In the genomic region with DNA sequence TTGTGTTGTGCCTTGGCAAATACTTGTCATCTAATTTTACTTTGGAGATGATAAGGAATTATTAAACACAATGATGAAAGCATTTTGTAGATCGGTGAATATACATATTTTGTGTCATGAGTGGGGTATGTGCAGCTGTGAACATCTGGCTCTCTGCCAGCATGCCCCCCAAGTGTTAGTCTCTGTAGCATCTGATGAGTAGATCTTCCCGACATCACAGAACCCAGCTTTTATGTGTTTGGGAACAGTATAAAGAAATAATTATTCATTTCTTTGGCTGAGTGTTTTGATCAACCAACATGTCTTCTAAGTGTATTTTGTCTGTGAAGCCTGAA, we compare ENCODE assay signal across 20 cellular contexts. TPM values are rescaled to one million over a fixed set of nuclear protein-coding genes. Genes with fewer than 3 reads are reported as not detected.
DNase-seq lines count a peak whose midpoint lies in the region; ATAC-seq, FAIRE-seq and TF ChIP-seq lines count a peak whose summit lies in the region.
"Had no signal": no experiment of that assay in that cellular context is flagged by ENCODE, and none has a peak within 500 bp of the region (broad histone marks: within the 10 kb centered on the region; RNA-seq: fewer than 3 reads in every experiment).

No MANE protein-coding gene starts in this region.

- no peaks in the 10 kb centered on the region for H3K27me3 ChIP-seq in HepG2 (ENCODE audit: control insufficient read depth in 1 of 2, insufficient read depth in 2 of 2, low read length in 2 of 2)
- no peaks in the 10 kb centered on the region for H3K27me3 ChIP-seq in right lobe of liver
- H3K27me3 ChIP-seq in RWPE2 (ENCODE audit: insufficient read depth, poor library complexity, severe bottlenecking): no peaks in the 10 kb centered on the region
- H3K27me3 ChIP-seq: gastrocnemius medialis, spleen, tibial artery had no signal

- H3K79me2 ChIP-seq in HepG2 (ENCODE audit: insufficient read depth, low read length): peaks cover 4% of the 10 kb centered on the region

- H3K9me3 ChIP-seq in HepG2 (ENCODE audit: low read length) (no peaks in the 10 kb centered on the region), right lobe of liver (no peaks in the 10 kb centered on the region), RWPE2 (ENCODE audit: severe bottlenecking) (no peaks in the 10 kb centered on the region), kidney (ENCODE audit: control insufficient read depth in 1 of 2, low read length in 2 of 2) (no peaks in the 10 kb centered on the region)
- H3K9me3 ChIP-seq: gastrocnemius medialis, spleen, tibial artery had no signal

- H4K20me1 ChIP-seq in HepG2 (ENCODE audit: insufficient read depth, low read length): no peaks in the 10 kb centered on the region

- TF ChIP-seq POLR2A in HepG2 (IDR thresholded peaks at IDR 0.05; ENCODE audit: insufficient read depth in 1 of 2, low read depth in 2 of 2, low read length in 2 of 2): no peak
- no peak for TF ChIP-seq POLR2A in right lobe of liver (IDR thresholded peaks at IDR 0.05)

- CTCF ChIA-PET in HepG2 (lab: Yijun Ruan, JAX; ENCODE audit: low intra/inter-chr PET ratio, low total read pairs): interaction anchor here (1.7 kb wide), 1 partner anchor 40 kb away, joined by 10 read pairs; no protein-coding TSS in a partner anchor

- peak overlapping the region; percentile 75 for H3K4me2 ChIP-seq in HepG2 (ENCODE audit: low read depth, low read length)
- H3K4me2 ChIP-seq: GM23338 had no signal

- intact Hi-C loops in HepG2 (cut with micrococcal nuclease; ENCODE audit: unreplicated experiment) (loop anchor here (1.0 to 2.0 kb wide), 3 partner anchors 14 to 39 kb away; a partner anchor contains a TSS), right lobe of liver (cut with DNase I) (no loop called here), kidney (cut with DNase I) (no loop called here)

- no peak for TF ChIP-seq CTCF in HepG2 (CRISPR knock-in tag; IDR thresholded peaks at IDR 0.05)
- peak in 2 of 4 donors; percentile 27 to 36 for TF ChIP-seq CTCF in right lobe of liver (IDR thresholded peaks at IDR 0.05)
- peak; percentile 30 for TF ChIP-seq CTCF in RWPE2 (IDR thresholded peaks at IDR 0.05; ENCODE audit: poor library complexity, severe bottlenecking)
- no peak for TF ChIP-seq CTCF in kidney (IDR thresholded peaks at IDR 0.05; ENCODE audit: borderline replicate concordance, extremely low read depth, insufficient read depth)

- BruUV-seq in HepG2 (replicated peaks; lab: Mats Ljungman, UMichigan): no TSS peak

- H3K4me3 ChIP-seq in HepG2 (replicated peaks in 1 of 3; ENCODE audit: insufficient read depth in 1 of 3, low read depth in 2 of 3, low read length in 3 of 3) (peak overlapping the region; percentile 23 to 55 (median 30); a peak in 4 of 6 replicates), right lobe of liver (no peak overlapping the region), RWPE2 (ENCODE audit: severe bottlenecking) (no peak overlapping the region), kidney (ENCODE audit: low read length in 2 of 2) (no peak overlapping the region)
- H3K4me3 ChIP-seq: gastrocnemius medialis, GM23338, SK-N-MC, spleen, tibial artery had no signal

- H3K27ac ChIP-seq in HepG2 (ENCODE audit: extremely low read length, insufficient read depth, low read length) (peak overlapping the region; percentile 82), right lobe of liver (no peak overlapping the region), RWPE2 (ENCODE audit: poor library complexity, severe bottlenecking) (no peak overlapping the region), kidney (ENCODE audit: low read depth in 2 of 2, low read length in 2 of 2) (no peak overlapping the region)
- H3K27ac ChIP-seq: gastrocnemius medialis, SK-N-MC, spleen, tibial artery had no signal

- 21% methylated on average over 2 of the region's 2 CpGs for WGBS in HepG2 (ENCODE audit: low lambda C conversion rate)
- 72% methylated on average over 2 of the region's 2 CpGs for WGBS in right lobe of liver (ENCODE audit: insufficient coverage, low coverage, low lambda C conversion rate, missing lambda C conversion rate)

- H3K9ac ChIP-seq in HepG2 (ENCODE audit: insufficient read depth, low read depth, low read length) (peak overlapping the region; percentile 64), kidney (ENCODE audit: low read length in 2 of 2) (no peak overlapping the region)

- DNase-seq in HepG2 (ENCODE audit: low spot score): no peak
- no peak for DNase-seq in right lobe of liver
- no peak for DNase-seq in RWPE2 (ENCODE audit: low spot score)
- peak; percentile 48 for DNase-seq in kidney
- no peak for DNase-seq in stimulated activated naive CD4-positive, alpha-beta T cell (lab: John Stamatoyannopoulos, UW)
- no peak for DNase-seq in NCI-H2196 (lab: John Stamatoyannopoulos, UW; ENCODE audit: unreplicated experiment)
- DNase-seq: activated CD4-positive, alpha-beta T cell treated with anti-CD3 and anti-CD28 coated beads for 4 hours; DMS153; gastrocnemius medialis; NCI-H1092; NCI-H1694; right cardiac atrium; spleen; stimulated activated CD4-positive, alpha-beta T cell treated with anti-CD3 and anti-CD28 coated beads, Interleukin-2, amount 100 ng/mL, for 48 hours had no signal

- H3K4me1 ChIP-seq in HepG2 (ENCODE audit: insufficient read depth, low read length): peaks cover 55% of the 10 kb centered on the region
- peaks cover 0 to 5% (median 2%) of the 10 kb centered on the region in 4 donors for H3K4me1 ChIP-seq in right lobe of liver
- H3K4me1 ChIP-seq in RWPE2 (ENCODE audit: insufficient read depth, poor library complexity, severe bottlenecking): peaks cover 3% of the 10 kb centered on the region
- H3K4me1 ChIP-seq in kidney (ENCODE audit: control insufficient read depth in 1 of 2, insufficient read depth in 1 of 2, low read depth in 1 of 2, low read length in 2 of 2): peaks cover 2 to 8% of the 10 kb centered on the region in 2 donors

- FAIRE-seq in HepG2 (lab: Jason Lieb, UNC): no peak
- FAIRE-seq in kidney (lab: Jason Lieb, UNC): no peak
- FAIRE-seq: colon had no signal

- ATAC-seq in HepG2: no peak
- ATAC-seq in right lobe of liver: no peak
- ATAC-seq in RWPE2 (ENCODE audit: low read depth): no peak
- no peak for ATAC-seq in GM18511 (IDR thresholded peaks at IDR 0.05; ENCODE audit: unreplicated experiment)
- no peak for ATAC-seq in GM19463 (IDR thresholded peaks at IDR 0.05; ENCODE audit: unreplicated experiment)
- ATAC-seq: gastrocnemius medialis, GM23338, right cardiac atrium had no signal

- POLR2A ChIA-PET in HepG2 (lab: Yijun Ruan, JAX): interaction anchor here (0.7 to 6.3 kb wide), 14 partner anchors 9 to 197 kb away, joined by 3 to 130 read pairs (median 5); a partner anchor contains a TSS

- TF ChIP-seq EP300 in HepG2 (IDR thresholded peaks at IDR 0.05; ENCODE audit: low read depth in 2 of 2, low read length in 2 of 2) (no peak), HepG2 (CRISPR knock-in tag; IDR thresholded peaks at IDR 0.05; ENCODE audit: borderline replicate concordance) (no peak)

- in situ Hi-C loops in HepG2 (cut with HindIII; ENCODE audit: extremely low pct_ligation_motif_present, low pct_unique_long_range_greater_than_20kb): no loop called here

- no peak; the same call in 1 of the 2 replicates for TF ChIP-seq RAD21 in HepG2 (CRISPR knock-in tag; IDR thresholded peaks at IDR 0.05)

- H3K36me3 ChIP-seq in HepG2 (replicated peaks in 1 of 2; ENCODE audit: control insufficient read depth in 1 of 2, insufficient read depth in 2 of 2, low read length in 2 of 2) (no peaks in the 10 kb centered on the region), right lobe of liver (no peaks in the 10 kb centered on the region), RWPE2 (ENCODE audit: low read depth) (no peaks in the 10 kb centered on the region), kidney (ENCODE audit: control insufficient read depth in 1 of 2, insufficient read depth in 2 of 2, low read length in 2 of 2) (no peaks in the 10 kb centered on the region)
- H3K36me3 ChIP-seq: gastrocnemius medialis, spleen, tibial artery had no signal

- H2AFZ ChIP-seq in HepG2 (ENCODE audit: low read length): no peak overlapping the region
- H2AFZ ChIP-seq: GM23338 had no signal

RNA-seq across cellular contexts. Expression of a gene that starts 4.5 kb away (rescaled TPM):
- total RNA-seq in HepG2 (2016; rRNA removed; fragmentation: Illumina TruSeq; extraction: Trizol) (67.0 and 71.7 TPM in 2 replicates), right lobe of liver (10 to 100 TPM in 3 of 6 experiments, 1 to 10 TPM in 3; 8.0 to 19.2 (median 10.0) TPM), kidney (21.9 TPM)
- total RNA-seq in HepG2 (2016; cell fraction: cytosol; rRNA removed; fragmentation: Illumina TruSeq; extraction: Trizol; ENCODE audit: low read depth): 112 and 131 TPM in 2 replicates
- 54.5 and 70.6 TPM in 2 replicates for total RNA-seq in HepG2 (2016; cell fraction: insoluble cytoplasmic fraction; rRNA removed; fragmentation: Illumina TruSeq; extraction: Trizol)
- total RNA-seq in HepG2 (2016; cell fraction: membrane; rRNA removed; fragmentation: Illumina TruSeq; extraction: Trizol): 130 and 149 TPM in 2 replicates
- total RNA-seq in HepG2 (2016; cell fraction: nucleus; rRNA removed; fragmentation: Illumina TruSeq; extraction: Trizol): 21.2 and 22.7 TPM in 2 replicates
- polyA plus RNA-seq in HepG2 (2011; rRNA removed) (83.0 and 83.1 TPM in 2 replicates), kidney (ENCODE audit: insufficient read depth, low read depth, low replicate concordance) (26.4 TPM)
- polyA plus RNA-seq in HepG2 (2011; cell fraction: cytosol; rRNA removed): 57.2 and 76.8 TPM in 2 replicates
- polyA plus RNA-seq in HepG2 (2011; cell fraction: nucleus; rRNA removed): 32.2 and 32.4 TPM in 2 replicates
- 26.8 and 39.9 TPM in 2 replicates for polyA plus RNA-seq in HepG2 (2012)
- 182 and 242 TPM in 2 replicates for polyA plus RNA-seq in HepG2 (2016; cell fraction: cytosol; fragmentation: Illumina TruSeq; extraction: Trizol; ENCODE audit: low read depth)
- polyA plus RNA-seq in HepG2 (2016; cell fraction: insoluble cytoplasmic fraction; fragmentation: Illumina TruSeq; extraction: Trizol; ENCODE audit: low read depth): 74.3 and 84.9 TPM in 2 replicates
- 169 and 203 TPM in 2 replicates for polyA plus RNA-seq in HepG2 (2016; cell fraction: membrane; fragmentation: Illumina TruSeq; extraction: Trizol; ENCODE audit: low read depth)
- polyA plus RNA-seq in HepG2 (2016; cell fraction: nucleus; fragmentation: Illumina TruSeq; extraction: Trizol; ENCODE audit: insufficient read depth, low read depth): 49.9 and 56.8 TPM in 2 replicates
- polyA minus RNA-seq in HepG2 (2011; rRNA and poly(A)+ RNA removed; ENCODE audit: low replicate concordance): 5.8 and 84.0 TPM in 2 replicates
- 49.7 and 52.8 TPM in 2 replicates for polyA minus RNA-seq in HepG2 (2011; cell fraction: cytosol; rRNA and poly(A)+ RNA removed)
- polyA minus RNA-seq in HepG2 (2011; cell fraction: nucleus; rRNA and poly(A)+ RNA removed): 11.7 and 12.0 TPM in 2 replicates

RNA-seq across cellular contexts. Expression of a gene that starts 28.6 kb away (rescaled TPM):
- 71.8 and 119 TPM in 2 replicates for total RNA-seq in HepG2 (2016; rRNA removed; fragmentation: Illumina TruSeq; extraction: Trizol)
- total RNA-seq in HepG2 (2016; cell fraction: cytosol; rRNA removed; fragmentation: Illumina TruSeq; extraction: Trizol; ENCODE audit: low read depth): 53.5 and 59.6 TPM in 2 replicates
- 69.8 and 119 TPM in 2 replicates for total RNA-seq in HepG2 (2016; cell fraction: insoluble cytoplasmic fraction; rRNA removed; fragmentation: Illumina TruSeq; extraction: Trizol)
- 70.4 and 80.8 TPM in 2 replicates for total RNA-seq in HepG2 (2016; cell fraction: membrane; rRNA removed; fragmentation: Illumina TruSeq; extraction: Trizol)
- 28.4 and 29.3 TPM in 2 replicates for total RNA-seq in HepG2 (2016; cell fraction: nucleus; rRNA removed; fragmentation: Illumina TruSeq; extraction: Trizol)
- 17.2 and 25.2 TPM in 2 replicates for polyA plus RNA-seq in HepG2 (2011; rRNA removed)
- 9.2 and 15.1 TPM in 2 replicates for polyA plus RNA-seq in HepG2 (2011; cell fraction: cytosol; rRNA removed)
- 4.6 and 6.2 TPM in 2 replicates for polyA plus RNA-seq in HepG2 (2011; cell fraction: nucleus; rRNA removed)
- 33.4 and 46.4 TPM in 2 replicates for polyA plus RNA-seq in HepG2 (2012)
- polyA plus RNA-seq in HepG2 (2016; cell fraction: cytosol; fragmentation: Illumina TruSeq; extraction: Trizol; ENCODE audit: low read depth): 40.3 and 68.0 TPM in 2 replicates
- 101 and 109 TPM in 2 replicates for polyA plus RNA-seq in HepG2 (2016; cell fraction: insoluble cytoplasmic fraction; fragmentation: Illumina TruSeq; extraction: Trizol; ENCODE audit: low read depth)
- polyA plus RNA-seq in HepG2 (2016; cell fraction: membrane; fragmentation: Illumina TruSeq; extraction: Trizol; ENCODE audit: low read depth): 50.9 and 64.5 TPM in 2 replicates
- polyA plus RNA-seq in HepG2 (2016; cell fraction: nucleus; fragmentation: Illumina TruSeq; extraction: Trizol; ENCODE audit: insufficient read depth, low read depth): 41.7 and 43.7 TPM in 2 replicates
- 7.7 and 9.9 TPM in 2 replicates for polyA minus RNA-seq in HepG2 (2011; rRNA and poly(A)+ RNA removed; ENCODE audit: low replicate concordance)
- 17.2 and 17.4 TPM in 2 replicates for polyA minus RNA-seq in HepG2 (2011; cell fraction: cytosol; rRNA and poly(A)+ RNA removed)
- polyA minus RNA-seq in HepG2 (2011; cell fraction: nucleus; rRNA and poly(A)+ RNA removed): 12.1 and 14.7 TPM in 2 replicates
- total RNA-seq in right lobe of liver: 10 to 100 TPM; 10.6 to 18.5 (median 15.9) TPM
- total RNA-seq in kidney: 27.0 TPM
- polyA plus RNA-seq in kidney (ENCODE audit: insufficient read depth, low read depth, low replicate concordance): 22.3 TPM

RNA-seq across cellular contexts. Expression of a gene that starts 28.7 kb away (rescaled TPM):
- total RNA-seq in HepG2 (2016; rRNA removed; fragmentation: Illumina TruSeq; extraction: Trizol) (12.2 and 14.5 TPM in 2 replicates), right lobe of liver (1 to 10 TPM; 5.3 to 8.8 (median 7.6) TPM), kidney (12.3 TPM)
- 6.7 and 7.9 TPM in 2 replicates for total RNA-seq in HepG2 (2016; cell fraction: cytosol; rRNA removed; fragmentation: Illumina TruSeq; extraction: Trizol; ENCODE audit: low read depth)
- total RNA-seq in HepG2 (2016; cell fraction: insoluble cytoplasmic fraction; rRNA removed; fragmentation: Illumina TruSeq; extraction: Trizol): 12.6 and 15.6 TPM in 2 replicates
- 7.0 and 8.2 TPM in 2 replicates for total RNA-seq in HepG2 (2016; cell fraction: membrane; rRNA removed; fragmentation: Illumina TruSeq; extraction: Trizol)
- 6.1 and 8.7 TPM in 2 replicates for total RNA-seq in HepG2 (2016; cell fraction: nucleus; rRNA removed; fragmentation: Illumina TruSeq; extraction: Trizol)
- polyA plus RNA-seq in HepG2 (2011; rRNA removed) (5.4 and 5.6 TPM in 2 replicates), kidney (ENCODE audit: insufficient read depth, low read depth, low replicate concordance) (17.5 TPM)
- 3.9 and 4.7 TPM in 2 replicates for polyA plus RNA-seq in HepG2 (2011; cell fraction: cytosol; rRNA removed)
- polyA plus RNA-seq in HepG2 (2011; cell fraction: nucleus; rRNA removed): 2.7 and 2.9 TPM in 2 replicates
- 5.8 and 11.4 TPM in 2 replicates for polyA plus RNA-seq in HepG2 (2012)
- polyA plus RNA-seq in HepG2 (2016; cell fraction: cytosol; fragmentation: Illumina TruSeq; extraction: Trizol; ENCODE audit: low read depth): 1.5 and 1.8 TPM in 2 replicates
- 9.4 and 9.5 TPM in 2 replicates for polyA plus RNA-seq in HepG2 (2016; cell fraction: insoluble cytoplasmic fraction; fragmentation: Illumina TruSeq; extraction: Trizol; ENCODE audit: low read depth)
- 2.7 and 3.0 TPM in 2 replicates for polyA plus RNA-seq in HepG2 (2016; cell fraction: membrane; fragmentation: Illumina TruSeq; extraction: Trizol; ENCODE audit: low read depth)
- polyA plus RNA-seq in HepG2 (2016; cell fraction: nucleus; fragmentation: Illumina TruSeq; extraction: Trizol; ENCODE audit: insufficient read depth, low read depth): 7.0 and 7.5 TPM in 2 replicates
- 9.3 and 11.0 TPM in 2 replicates for polyA minus RNA-seq in HepG2 (2011; rRNA and poly(A)+ RNA removed; ENCODE audit: low replicate concordance)
- polyA minus RNA-seq in HepG2 (2011; cell fraction: cytosol; rRNA and poly(A)+ RNA removed): 4.8 and 5.8 TPM in 2 replicates
- 10.2 and 12.2 TPM in 2 replicates for polyA minus RNA-seq in HepG2 (2011; cell fraction: nucleus; rRNA and poly(A)+ RNA removed)

Comparison
In these comparisons a context has a peak if more than half of its experiments do, and no peak if none do; other contexts are left out.
1. H3K4me3 ChIP-seq: peak in HepG2 (3 of 3); none in right lobe of liver (0 of 3), RWPE2 (single experiment) and kidney (0 of 2).